24 cellular contexts compared by ENCODE assay signal in the genomic region with DNA sequence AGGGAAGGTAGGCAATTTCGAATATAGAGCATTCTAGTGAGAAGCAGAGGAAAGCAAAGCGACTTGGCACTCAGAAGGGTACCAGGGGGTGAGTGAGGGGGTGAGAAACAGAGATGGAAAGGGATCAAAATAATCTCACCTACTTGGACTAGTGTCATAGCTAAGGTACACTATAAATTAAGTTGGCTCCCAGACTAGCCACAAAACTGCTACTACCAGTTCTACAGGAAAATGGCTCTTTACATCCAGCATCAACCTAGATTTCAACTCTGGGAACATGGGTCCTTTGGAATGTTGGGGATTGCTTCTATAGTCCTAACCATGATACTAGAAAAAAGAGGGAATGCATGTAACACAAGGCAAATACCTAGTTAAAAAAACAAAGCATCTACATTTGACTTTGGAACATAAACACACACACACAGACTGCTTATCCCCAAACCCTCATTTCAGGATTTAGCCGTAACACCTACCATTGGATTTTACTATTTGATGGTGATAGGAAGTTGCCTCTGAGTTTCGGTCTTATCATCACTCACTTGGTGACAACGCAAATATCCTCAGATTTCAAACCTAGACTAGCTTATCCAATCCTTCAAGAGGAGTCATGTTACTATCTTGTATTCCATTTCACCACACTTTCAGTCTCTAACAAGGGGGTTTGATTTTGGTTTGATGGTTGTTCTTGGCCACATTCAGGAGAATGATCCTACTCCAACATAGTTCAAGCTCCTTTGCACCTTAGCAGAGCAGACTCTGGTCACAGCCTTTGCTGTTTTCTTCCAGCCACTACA. TPM values are rescaled to one million over a fixed set of nuclear protein-coding genes. Genes with fewer than 3 reads are reported as not detected.
DNase-seq lines count a peak whose midpoint lies in the region; ATAC-seq, FAIRE-seq and TF ChIP-seq lines count a peak whose summit lies in the region.
"Had no signal": no experiment of that assay in that cellular context is flagged by ENCODE, and none has a peak within 500 bp of the region (broad histone marks: within the 10 kb centered on the region; RNA-seq: fewer than 3 reads in every experiment).

No MANE protein-coding gene starts in this region.

- in situ Hi-C loops in K562 (cut with MboI): no loop called here

- no peak for FAIRE-seq in K562 (lab: Jason Lieb, UNC)
- FAIRE-seq: A549, H54 had no signal

- no TSS peak for BruUV-seq in K562 (replicated peaks; lab: Mats Ljungman, UMichigan)

- WGBS in K562 (ENCODE audit: insufficient coverage, low coverage, missing lambda C conversion rate): 34% methylated on average over 5 of the region's 5 CpGs

- POLR2A ChIA-PET in K562 (lab: Yijun Ruan, JAX): interaction anchor here (1.0 to 1.5 kb wide), 5 partner anchors 8 to 75 kb away, joined by 3 to 8 read pairs (median 3); no protein-coding TSS in a partner anchor

- no peak for DNase-seq in activated T-cell treated with anti-CD3 and anti-CD28 coated beads, Interleukin-2, amount 50 U/mL, for 24 hours
- DNase-seq in activated T-cell treated with anti-CD3 and anti-CD28 coated beads, Interleukin-2, amount 50 U/mL, for 1 hour: no peak
- peak; percentile 59 for DNase-seq in LNCaP clone FGC (ENCODE audit: low read depth)
- DNase-seq in K562 (ENCODE audit: extremely low read depth in 1 of 4, low spot score in 3 of 4): peak in 1 of 4 experiments; percentile 27
- no peak for DNase-seq in central memory CD4-positive, alpha-beta T cell
- no peak for DNase-seq in chondrocyte (ENCODE audit: low spot score)
- no peak for DNase-seq in UCSD-AML1 (lab: John Stamatoyannopoulos, UW; ENCODE audit: unreplicated experiment)
- DNase-seq: activated CD4-positive, alpha-beta T cell treated with anti-CD3 and anti-CD28 coated beads for 1 hour; activated effector memory CD4-positive, alpha-beta T cell treated with anti-CD3 and anti-CD28 coated beads, Interleukin-2, amount 50 U/mL, for 16 hours; BE2C; caudate nucleus; dorsolateral prefrontal cortex; GF-D8; lower lobe of right lung; NCI-H1694; NCI-H2171; NCI-H524; sigmoid colon; upper lobe of left lung had no signal

- TF ChIP-seq POLR2A in K562 (conservative IDR thresholded peaks at IDR 0.05): no peak

- intact Hi-C loops in K562 (cut with micrococcal nuclease): loop anchor here (5.0 kb wide), 1 partner anchor 113 kb away; no protein-coding TSS in a partner anchor

- CTCF ChIA-PET in K562 (lab: Yijun Ruan, JAX; ENCODE audit: low intra/inter-chr PET ratio): no interaction called here

- peaks cover 44% of the 10 kb centered on the region for H3K36me3 ChIP-seq in K562 (ENCODE audit: control insufficient read depth, insufficient read depth, low read length)

- H3K27me3 ChIP-seq in K562 (ENCODE audit: control insufficient read depth in 2 of 2, insufficient read depth in 2 of 2, low read length in 2 of 2): no peaks in the 10 kb centered on the region
- H3K27me3 ChIP-seq: ascending aorta, BE2C, dorsolateral prefrontal cortex, sigmoid colon, upper lobe of left lung had no signal

- ATAC-seq in K562: no peak
- no peak for ATAC-seq in stimulated activated memory B cell treated with anti-CD40 and anti-IgM and Interleukin-4, amounts not matched to agents 10 μg/mL and 1 μg/mL and 100 μg/mL, for 72 hours
- ATAC-seq: A549, lower lobe of right lung had no signal

- H3K27me3 Mint-ChIP-seq in activated T-cell treated with anti-CD3 and anti-CD28 coated beads, Interleukin-2, amount 50 U/mL, for 24 hours: no peaks in the 10 kb centered on the region
- no peaks in the 10 kb centered on the region for H3K27me3 Mint-ChIP-seq in stimulated activated memory B cell treated with anti-CD40 and anti-IgM and Interleukin-4, amounts not matched to agents 10 μg/mL and 1 μg/mL and 100 μg/mL, for 72 hours
- H3K27me3 Mint-ChIP-seq in chondrocyte (ENCODE audit: low read depth): no peaks in the 10 kb centered on the region
- H3K27me3 Mint-ChIP-seq: progenitor cell of endocrine pancreas had no signal

- H3K9me3 ChIP-seq in K562 (replicated peaks; ENCODE audit: control insufficient read depth, insufficient read depth, low read depth, low read length): no peaks in the 10 kb centered on the region
- H3K9me3 ChIP-seq: A549, ascending aorta, BE2C, lower lobe of right lung, sigmoid colon, upper lobe of left lung had no signal

- peaks cover 3% of the 10 kb centered on the region for H3K9me1 ChIP-seq in K562 (ENCODE audit: control insufficient read depth, insufficient read depth, low read length)

- H3K4me3 ChIP-seq in LNCaP clone FGC (ENCODE audit: low read depth, low read length): no peak overlapping the region
- no peak overlapping the region for H3K4me3 ChIP-seq in K562
- H3K4me3 ChIP-seq: A549, ascending aorta, dorsolateral prefrontal cortex, lower lobe of right lung, sigmoid colon, upper lobe of left lung had no signal

- H4K20me1 ChIP-seq in K562 (replicated peaks; ENCODE audit: control insufficient read depth, insufficient read depth, low read length): peaks cover 14% of the 10 kb centered on the region; the same call in 1 of the 2 replicates

- H3K9ac ChIP-seq in K562 (ENCODE audit: insufficient read depth in 1 of 2, low read depth in 2 of 2, low read length in 2 of 2): no peak overlapping the region

- no peak overlapping the region for H3K27ac ChIP-seq in K562 (ENCODE audit: extremely low read depth, low read depth, low read length)
- H3K27ac ChIP-seq: A549, ascending aorta, lower lobe of right lung, sigmoid colon, upper lobe of left lung had no signal

- peaks cover 50% of the 10 kb centered on the region for H3K79me2 ChIP-seq in K562 (ENCODE audit: control insufficient read depth, insufficient read depth, low read length)

- no peak overlapping the region for H3K4me3 Mint-ChIP-seq in activated T-cell treated with anti-CD3 and anti-CD28 coated beads, Interleukin-2, amount 50 U/mL, for 24 hours
- no peak overlapping the region for H3K4me3 Mint-ChIP-seq in stimulated activated memory B cell treated with anti-CD40 and anti-IgM and Interleukin-4, amounts not matched to agents 10 μg/mL and 1 μg/mL and 100 μg/mL, for 72 hours
- no peak overlapping the region for H3K4me3 Mint-ChIP-seq in chondrocyte (ENCODE audit: unreplicated experiment)

- H3K9me3 Mint-ChIP-seq in activated T-cell treated with anti-CD3 and anti-CD28 coated beads, Interleukin-2, amount 50 U/mL, for 24 hours: no peaks in the 10 kb centered on the region
- peaks cover 3% of the 10 kb centered on the region for H3K9me3 Mint-ChIP-seq in stimulated activated memory B cell treated with anti-CD40 and anti-IgM and Interleukin-4, amounts not matched to agents 10 μg/mL and 1 μg/mL and 100 μg/mL, for 72 hours
- H3K9me3 Mint-ChIP-seq in chondrocyte (ENCODE audit: low read depth): no peaks in the 10 kb centered on the region

- peaks cover 77% of the 10 kb centered on the region for H3K4me1 Mint-ChIP-seq in activated T-cell treated with anti-CD3 and anti-CD28 coated beads, Interleukin-2, amount 50 U/mL, for 24 hours (ENCODE audit: low read depth)
- H3K4me1 Mint-ChIP-seq in stimulated activated memory B cell treated with anti-CD40 and anti-IgM and Interleukin-4, amounts not matched to agents 10 μg/mL and 1 μg/mL and 100 μg/mL, for 72 hours: peaks cover 73% of the 10 kb centered on the region
- peaks cover 36% of the 10 kb centered on the region for H3K4me1 Mint-ChIP-seq in chondrocyte (ENCODE audit: low read depth)

- TF ChIP-seq EP300 in K562 (IDR thresholded peaks at IDR 0.05; ENCODE audit: low read length): no peak

- TF ChIP-seq CTCF in LNCaP clone FGC (IDR thresholded peaks at IDR 0.05; ENCODE audit: control insufficient read depth, extremely low read depth, insufficient read depth) (no peak), K562 (IDR thresholded peaks at IDR 0.05 in 2 of 3, conservative IDR thresholded peaks at IDR 0.05 in 1 of 3; ENCODE audit: insufficient read depth in 2 of 3, low read depth in 1 of 3, low read length in 3 of 3) (no peak), chondrocyte (IDR thresholded peaks at IDR 0.05) (no peak)

- TF ChIP-seq RAD21 in K562 (CRISPR knock-in tag; conservative IDR thresholded peaks at IDR 0.05 in 1 of 2, IDR thresholded peaks at IDR 0.05 in 1 of 2): no peak

- no peak overlapping the region; the same call in 1 of the 2 replicates for H3K4me2 ChIP-seq in K562 (ENCODE audit: insufficient read depth, low read length)
- H3K4me2 ChIP-seq: A549 had no signal

- peak overlapping the region; percentile 39 for H3K27ac Mint-ChIP-seq in activated T-cell treated with anti-CD3 and anti-CD28 coated beads, Interleukin-2, amount 50 U/mL, for 24 hours
- peak overlapping the region; percentile 72 for H3K27ac Mint-ChIP-seq in stimulated activated memory B cell treated with anti-CD40 and anti-IgM and Interleukin-4, amounts not matched to agents 10 μg/mL and 1 μg/mL and 100 μg/mL, for 72 hours
- no peak overlapping the region for H3K27ac Mint-ChIP-seq in chondrocyte (ENCODE audit: unreplicated experiment)
- H3K27ac Mint-ChIP-seq: progenitor cell of endocrine pancreas had no signal

- H3K36me3 Mint-ChIP-seq in activated T-cell treated with anti-CD3 and anti-CD28 coated beads, Interleukin-2, amount 50 U/mL, for 24 hours (ENCODE audit: low read depth): peaks cover 84% of the 10 kb centered on the region
- peaks cover 40% of the 10 kb centered on the region for H3K36me3 Mint-ChIP-seq in stimulated activated memory B cell treated with anti-CD40 and anti-IgM and Interleukin-4, amounts not matched to agents 10 μg/mL and 1 μg/mL and 100 μg/mL, for 72 hours
- peaks cover 17% of the 10 kb centered on the region for H3K36me3 Mint-ChIP-seq in chondrocyte (ENCODE audit: low read depth)

- H3K4me1 ChIP-seq in K562 (replicated peaks in 1 of 2; ENCODE audit: control insufficient read depth in 2 of 2, insufficient read depth in 2 of 2, low read length in 2 of 2): peaks cover 10 to 16% of the 10 kb centered on the region in 2 experiments; a peak in 4 of 5 replicates

- H2AFZ ChIP-seq in K562 (ENCODE audit: low read depth, low read length): no peak overlapping the region

RNA-seq across cellular contexts. Expression of a gene that starts 5.6 kb away (rescaled TPM):
- total RNA-seq in K562 (2011; cell fraction: chromatin; rRNA removed; ENCODE audit: low replicate concordance): 6.9 and 28.9 TPM in 2 replicates
- total RNA-seq in K562 (2011; cell fraction: nucleolus; rRNA removed): 8.2 and 9.7 TPM in 2 replicates
- 12.2 and 13.4 TPM in 2 replicates for total RNA-seq in K562 (2011; cell fraction: nucleoplasm; rRNA removed)
- 7.4 and 8.6 TPM in 2 replicates for total RNA-seq in K562 (2014; rRNA removed)
- total RNA-seq in K562 (2014; rRNA removed; fragmentation: Illumina TruSeq; extraction: Trizol): 10.7 and 10.8 TPM in 2 replicates
- total RNA-seq in K562 (2015; rRNA removed; fragmentation: Illumina TruSeq; extraction: Trizol): 10.4 and 10.7 TPM in 2 replicates
- 15.2 and 16.2 TPM in 2 replicates for total RNA-seq in K562 (2021)
- 8.7 and 10.7 TPM in 2 replicates for polyA plus RNA-seq in K562 (2011; rRNA removed)
- polyA plus RNA-seq in K562 (2011; cell fraction: cytosol; rRNA removed): 4.6 and 5.2 TPM in 2 replicates
- polyA plus RNA-seq in K562 (2011; cell fraction: nucleus; rRNA removed): 19.4 and 20.3 TPM in 2 replicates
- 5.3 and 6.4 TPM in 2 replicates for polyA plus RNA-seq in K562 (2012)
- polyA plus RNA-seq in K562 (2014; fragmentation: Illumina TruSeq; extraction: Trizol): 8.4 and 11.4 TPM in 2 replicates
- 1 to 10 TPM; 2.2 to 2.6 TPM for polyA plus RNA-seq in K562 (2014; fragmentation: Nextera tagmentation; extraction: Ambion mirVana)
- 3.8 and 5.6 TPM in 2 replicates for polyA plus RNA-seq in K562 (2014; rRNA removed)
- polyA minus RNA-seq in K562 (2011; rRNA and poly(A)+ RNA removed): 11.7 and 16.7 TPM in 2 replicates
- polyA minus RNA-seq in K562 (2011; cell fraction: cytosol; rRNA and poly(A)+ RNA removed): 8.9 and 15.2 TPM in 2 replicates
- 9.0 and 19.4 TPM in 2 replicates for polyA minus RNA-seq in K562 (2011; cell fraction: nucleus; rRNA and poly(A)+ RNA removed)
- total RNA-seq in chondrocyte: 18.0 to 21.2 TPM (median 18.6 TPM) in 3 replicates

RNA-seq across cellular contexts. Expression of a gene that starts 50.8 kb away (rescaled TPM):
- 87.1 and 96.1 TPM in 2 replicates for total RNA-seq in K562 (2011; cell fraction: chromatin; rRNA removed; ENCODE audit: low replicate concordance)
- total RNA-seq in K562 (2011; cell fraction: nucleolus; rRNA removed): 67.0 and 72.4 TPM in 2 replicates
- 71.8 and 78.2 TPM in 2 replicates for total RNA-seq in K562 (2011; cell fraction: nucleoplasm; rRNA removed)
- total RNA-seq in K562 (2014; rRNA removed) (15.1 and 20.2 TPM in 2 replicates), K562 (2014; rRNA removed; fragmentation: Illumina TruSeq; extraction: Trizol) (11.6 and 12.1 TPM in 2 replicates), K562 (2015; rRNA removed; fragmentation: Illumina TruSeq; extraction: Trizol) (14.0 and 14.5 TPM in 2 replicates), K562 (2021) (19.0 and 19.6 TPM in 2 replicates), chondrocyte (8.9 to 18.2 TPM (median 18.1 TPM) in 3 replicates)
- polyA plus RNA-seq in K562 (2011; rRNA removed) (21.6 and 27.5 TPM in 2 replicates), K562 (2014; fragmentation: Illumina TruSeq; extraction: Trizol) (9.1 and 10.9 TPM in 2 replicates), K562 (2014; fragmentation: Nextera tagmentation; extraction: Ambion mirVana) (1 to 10 TPM; 1.3 to 1.6 TPM), K562 (2014; rRNA removed) (9.5 and 13.5 TPM in 2 replicates)
- 17.1 and 20.0 TPM in 2 replicates for polyA plus RNA-seq in K562 (2011; cell fraction: cytosol; rRNA removed)
- polyA plus RNA-seq in K562 (2011; cell fraction: nucleus; rRNA removed): 40.5 and 46.1 TPM in 2 replicates
- polyA plus RNA-seq in K562 (2012): 8.5 and 9.7 TPM in 2 replicates
- 40.3 and 41.0 TPM in 2 replicates for polyA minus RNA-seq in K562 (2011; rRNA and poly(A)+ RNA removed)
- polyA minus RNA-seq in K562 (2011; cell fraction: cytosol; rRNA and poly(A)+ RNA removed): 23.2 and 27.7 TPM in 2 replicates
- 31.8 and 44.2 TPM in 2 replicates for polyA minus RNA-seq in K562 (2011; cell fraction: nucleus; rRNA and poly(A)+ RNA removed)
